8 cellular contexts compared by ENCODE assay signal in genomic region chr10:31031666-31032514, GRCh38. TPM values are rescaled to one million over a fixed set of nuclear protein-coding genes. Genes with fewer than 3 reads are reported as not detected.
DNase-seq lines count a peak whose midpoint lies in the region; ATAC-seq and TF ChIP-seq lines count a peak whose summit lies in the region.

ZNF438 (minus strand) TSS chr10:31031865; CDS start chr10:30877034, 154,831 bp downstream.

- peak within 1 kb of the TSS; percentile 100 for H3K27ac ChIP-seq in AG04450 (ENCODE audit: low read depth, low read length)
- H3K27ac ChIP-seq in VCaP: peak within 1 kb of the TSS; percentile 79
- H3K27ac ChIP-seq in breast epithelium: peak within 1 kb of the TSS; percentile 99 to 100
- peak within 1 kb of the TSS; percentile 97 for H3K27ac ChIP-seq in smooth muscle cell (ENCODE audit: low read depth)

- TF ChIP-seq CTCF in AG04450 (IDR thresholded peaks at IDR 0.05; ENCODE audit: low read depth, low read length) (peak; percentile 40; the same call in 1 of the 2 replicates), VCaP (conservative IDR thresholded peaks at IDR 0.05) (peak; percentile 71), breast epithelium (IDR thresholded peaks at IDR 0.05) (peak in 2 of 3 donors; percentile 72 to 78), smooth muscle cell (IDR thresholded peaks at IDR 0.05; ENCODE audit: borderline replicate concordance, insufficient read depth, poor library complexity, severe bottlenecking) (peak; percentile 49)

- CTCF ChIA-PET in AG04450 (lab: Charles Lee): interaction anchor here (0.6 to 2.2 kb wide), 10 partner anchors 11 to 742 kb away, joined by 3 to 12 read pairs (median 3); no protein-coding TSS in a partner anchor

- POLR2A ChIA-PET in AG04450 (lab: Yijun Ruan, JAX): interaction anchor here (0.6 to 1.6 kb wide), 20 partner anchors 15 to 295 kb away, joined by 3 to 15 read pairs (median 5); no protein-coding TSS in a partner anchor

- under 1% methylated on average over 50 of the region's 74 CpGs for WGBS in smooth muscle cell (ENCODE audit: low lambda C conversion rate)

- peaks cover 3% of the 10 kb centered on the region; the same call in 1 of the 2 replicates for H3K9me3 ChIP-seq in AG04450 (ENCODE audit: control insufficient read depth, insufficient read depth, low read length)
- no peaks in the 10 kb centered on the region for H3K9me3 ChIP-seq in breast epithelium
- H3K9me3 ChIP-seq in smooth muscle cell (replicated peaks; ENCODE audit: low read depth): no peaks in the 10 kb centered on the region

- H3K4me1 ChIP-seq in breast epithelium (no peaks in the 10 kb centered on the region), smooth muscle cell (ENCODE audit: low read depth) (peaks cover 22% of the 10 kb centered on the region)

- ATAC-seq in GM18868 (IDR thresholded peaks at IDR 0.05; ENCODE audit: unreplicated experiment) (peak; percentile 85), HG03103 (IDR thresholded peaks at IDR 0.05; ENCODE audit: low read depth, unreplicated experiment) (peak; percentile 82)

- H3K4me3 ChIP-seq in AG04450 (ENCODE audit: low read depth, low read length) (peak within 1 kb of the TSS; percentile 68), breast epithelium (peak within 1 kb of the TSS; percentile 43 to 80 (median 74)), smooth muscle cell (peak within 1 kb of the TSS; percentile 74)

- H3K27me3 ChIP-seq in AG04450 (ENCODE audit: control insufficient read depth, insufficient read depth, low read length) (no peaks in the 10 kb centered on the region), breast epithelium (no peaks in the 10 kb centered on the region), smooth muscle cell (ENCODE audit: low read depth) (no peaks in the 10 kb centered on the region)

- peak within 1 kb of the TSS; percentile 90 for H3K9ac ChIP-seq in smooth muscle cell (ENCODE audit: low read depth)

- TF ChIP-seq POLR2A in breast epithelium (IDR thresholded peaks at IDR 0.05): peak; percentile 81

- no peaks in the 10 kb centered on the region for H3K79me2 ChIP-seq in smooth muscle cell (ENCODE audit: low read depth)

- peak; percentile 89 for DNase-seq in AG04450 (ENCODE audit: low read depth, low spot score)
- peak; percentile 86 for DNase-seq in NCI-H2171 treated with DMSO at 0.1 percent for 48 hours (lab: John Stamatoyannopoulos, UW)
- DNase-seq in breast epithelium (ENCODE audit: low spot score in 2 of 2): peak; percentile 93 to 96
- peak; percentile 94 for DNase-seq in iPS-NIHi7 (ENCODE audit: extremely low spot score)
- DNase-seq in smooth muscle cell (lab: John Stamatoyannopoulos, UW; ENCODE audit: unreplicated experiment): peak; percentile 95

- H2AFZ ChIP-seq in smooth muscle cell (ENCODE audit: low read depth): peak within 1 kb of the TSS; percentile 67

- H3K4me2 ChIP-seq in smooth muscle cell: peak within 1 kb of the TSS; percentile 85

- peaks cover 13% of the 10 kb centered on the region for H3F3A ChIP-seq in smooth muscle cell (ENCODE audit: low read depth)

- H4K20me1 ChIP-seq in smooth muscle cell (ENCODE audit: low read depth): no peaks in the 10 kb centered on the region

- intact Hi-C loops in breast epithelium (cut with DNase I; ENCODE audit: low total_unique reads): loop anchor here (5.0 kb wide), 1 partner anchor 245 kb away; no protein-coding TSS in a partner anchor

- H3K36me3 ChIP-seq in breast epithelium (no peaks in the 10 kb centered on the region), smooth muscle cell (ENCODE audit: low read depth) (no peaks in the 10 kb centered on the region)

RNA-seq across cellular contexts. Expression of gene ZNF438, which starts in this region (rescaled TPM):
- 4.4 and 5.0 TPM in 2 replicates for polyA plus RNA-seq in AG04450 (2011; rRNA removed)
- 5.2 and 7.6 TPM in 2 replicates for polyA minus RNA-seq in AG04450 (2011; rRNA and poly(A)+ RNA removed)
- total RNA-seq in breast epithelium: 10 to 100 TPM in 1 of 3 donors, 1 to 10 TPM in 2; 8.8 to 34.6 (median 10.0) TPM
- 3.4 TPM in 2 replicates for total RNA-seq in smooth muscle cell
- 2.8 and 3.2 TPM in 2 replicates for polyA plus RNA-seq in smooth muscle cell

Comparison
In these comparisons a context has a peak if more than half of its experiments do, and no peak if none do; other contexts are left out.
1. Peak in every context shown above with its lines: DNase-seq, ATAC-seq, H3K4me3 ChIP-seq and H3K27ac ChIP-seq.